In genomic region chr5:134073404-134073803, GRCh38 we compare ENCODE assay signal across 22 cellular contexts. TPM values are rescaled to one million over a fixed set of nuclear protein-coding genes. Genes with fewer than 3 reads are reported as not detected.
DNase-seq lines count a peak whose midpoint lies in the region; ATAC-seq, FAIRE-seq and TF ChIP-seq lines count a peak whose summit lies in the region.
"Had no signal": no experiment of that assay in that cellular context is flagged by ENCODE, and none has a peak within 500 bp of the region (broad histone marks: within the 10 kb centered on the region; RNA-seq: fewer than 3 reads in every experiment).

No MANE protein-coding gene starts in this region.

- ATAC-seq in A549 (no peak), HG02885 (IDR thresholded peaks at IDR 0.05; ENCODE audit: poor library complexity, unreplicated experiment) (no peak)
- ATAC-seq: heart left ventricle; stimulated activated naive CD8-positive, alpha-beta T cell treated with anti-CD3 and anti-CD28 coated beads, Interleukin-15, amount 100 ng/mL, for 72 hours had no signal

- no peak overlapping the region for H3K4me3 ChIP-seq in A549
- H3K4me3 ChIP-seq in cardiac fibroblast (replicated peaks in 1 of 2; ENCODE audit: low read depth in 2 of 2, low read length in 2 of 2): no peak overlapping the region
- H3K4me3 ChIP-seq in breast epithelium: no peak overlapping the region
- H3K4me3 ChIP-seq in ovary: no peak overlapping the region
- H3K4me3 ChIP-seq: esophagus muscularis mucosa, heart left ventricle, left ventricle myocardium inferior, prostate gland, SJCRH30, skin epidermis had no signal

- POLR2A ChIA-PET in A549 (lab: Yijun Ruan, JAX): no interaction called here

- H3K27ac ChIP-seq in A549: no peak overlapping the region
- H3K27ac ChIP-seq in breast epithelium: no peak overlapping the region
- H3K27ac ChIP-seq in ovary: no peak overlapping the region
- H3K27ac ChIP-seq: esophagus muscularis mucosa, heart left ventricle, left ventricle myocardium inferior, prostate gland, SJCRH30, skin epidermis had no signal

- WGBS in A549 (ENCODE audit: missing lambda C conversion rate): 68% methylated on average over 2 of the region's 2 CpGs
- WGBS in ovary, 3 donors: 95 to 97% (median 96%) methylated on average over 2 of the region's 2 CpGs

- H3K36me3 ChIP-seq in breast epithelium (no peaks in the 10 kb centered on the region), ovary (no peaks in the 10 kb centered on the region)
- H3K36me3 ChIP-seq: BE2C, esophagus muscularis mucosa, heart left ventricle, left ventricle myocardium inferior, prostate gland, SJCRH30 had no signal

- CTCF ChIA-PET in A549 (lab: Yijun Ruan, JAX): interaction anchor here (0.8 to 3.4 kb wide), 8 partner anchors 10 to 67 kb away, joined by 3 to 36 read pairs (median 6); no protein-coding TSS in a partner anchor

- no peak for TF ChIP-seq CTCF in A549 (IDR thresholded peaks at IDR 0.05)
- TF ChIP-seq CTCF in cardiac fibroblast (IDR thresholded peaks at IDR 0.05; ENCODE audit: low read depth, low read length): no peak
- TF ChIP-seq CTCF in breast epithelium (IDR thresholded peaks at IDR 0.05): no peak
- TF ChIP-seq CTCF in ovary (IDR thresholded peaks at IDR 0.05): no peak

- no peak for TF ChIP-seq RAD21 in A549 (conservative IDR thresholded peaks at IDR 0.05 in 1 of 2, IDR thresholded peaks at IDR 0.05 in 1 of 2)

- intact Hi-C loops in breast epithelium (cut with DNase I; ENCODE audit: low total_unique reads) (no loop called here), ovary (cut with DNase I) (no loop called here)

- no peaks in the 10 kb centered on the region for H3K9me3 ChIP-seq in A549
- no peaks in the 10 kb centered on the region for H3K9me3 ChIP-seq in breast epithelium
- H3K9me3 ChIP-seq in ovary: no peaks in the 10 kb centered on the region
- H3K9me3 ChIP-seq: BE2C, esophagus muscularis mucosa, heart left ventricle, left ventricle myocardium inferior, prostate gland had no signal

- FAIRE-seq in A549 (lab: Jason Lieb, UNC): peak; percentile 80

- TF ChIP-seq EP300 in A549 (IDR thresholded peaks at IDR 0.05) (no peak), ovary (IDR thresholded peaks at IDR 0.05) (no peak)

- TF ChIP-seq POLR2A in A549 (IDR thresholded peaks at IDR 0.05; ENCODE audit: low read length) (no peak), breast epithelium (IDR thresholded peaks at IDR 0.05) (no peak), ovary (IDR thresholded peaks at IDR 0.05) (no peak)

- H3K27me3 ChIP-seq in breast epithelium (no peaks in the 10 kb centered on the region), ovary (no peaks in the 10 kb centered on the region)
- H3K27me3 ChIP-seq: BE2C, SJCRH30 had no signal

- DNase-seq in A549 (ENCODE audit: low read depth in 1 of 2, low spot score in 1 of 2) (peak in 1 of 2 experiments; percentile 31), AG08396 (ENCODE audit: low spot score) (peak; percentile 62), M059J (ENCODE audit: low read depth) (peak; percentile 38), cardiac fibroblast (ENCODE audit: low read depth in 2 of 2) (peak; percentile 8 to 67), breast epithelium (ENCODE audit: low spot score in 2 of 2) (no peak), NCI-H2029 treated with DMSO at 0.1 percent for 48 hours (lab: John Stamatoyannopoulos, UW) (no peak), ovary (no peak)
- DNase-seq: anterior cingulate cortex; BE2C; DMS 273 treated with DMSO at 0.1 percent for 48 hours; effector memory CD4-positive, alpha-beta T cell; heart left ventricle; KG1; left ventricle myocardium inferior; NCI-H1105 treated with DMSO at 0.1 percent for 48 hours; NCI-H524; SJCRH30; stimulated activated naive CD8-positive, alpha-beta T cell treated with anti-CD3 and anti-CD28 coated beads, Interleukin-15, amount 100 ng/mL, for 72 hours had no signal

- no peak overlapping the region for H3K4me2 ChIP-seq in A549

- H3K4me1 ChIP-seq in A549 (peaks cover 8% of the 10 kb centered on the region; the same call in 2 of the 3 replicates), breast epithelium (no peaks in the 10 kb centered on the region), ovary (ENCODE audit: insufficient read depth) (peaks cover 3% of the 10 kb centered on the region)
- H3K4me1 ChIP-seq: BE2C, prostate gland, SJCRH30 had no signal

TF ChIP-seq in A549, 52 proteins besides CTCF, POLR2A, EP300 and RAD21:
- no peak for TF ChIP-seq NPAS2 (CRISPR knock-in tag; IDR thresholded peaks at IDR 0.05; ENCODE audit: borderline replicate concordance)
- TF ChIP-seq CHD4 (IDR thresholded peaks at IDR 0.05; ENCODE audit: borderline replicate concordance): no peak
- TF ChIP-seq RARB (CRISPR knock-in tag; IDR thresholded peaks at IDR 0.05): no peak
- no peak for TF ChIP-seq PHF8 (IDR thresholded peaks at IDR 0.05; ENCODE audit: borderline replicate concordance, low read depth)
- TF ChIP-seq ZFP36 (IDR thresholded peaks at IDR 0.05; ENCODE audit: borderline replicate concordance, partially characterized antibody): peak; percentile 9
- TF ChIP-seq FOSB (CRISPR knock-in tag; IDR thresholded peaks at IDR 0.05): no peak
- TF ChIP-seq ELK1 (IDR thresholded peaks at IDR 0.05; ENCODE audit: low read depth, low read length): no peak
- TF ChIP-seq SREBF2 (IDR thresholded peaks at IDR 0.05): no peak
- no peak for TF ChIP-seq KDM1A (IDR thresholded peaks at IDR 0.05; ENCODE audit: low read depth)
- no peak for TF ChIP-seq ZNF302 (CRISPR knock-in tag; IDR thresholded peaks at IDR 0.05)
- no peak for TF ChIP-seq KDM5A (IDR thresholded peaks at IDR 0.05)
- 0 out of 2 replicates have a peak, but pooled peaks have one; percentile 5 for TF ChIP-seq NFE2L2 (conservative IDR thresholded peaks at IDR 0.05; ENCODE audit: low read length)
- no peak for TF ChIP-seq TFCP2L1 (CRISPR knock-in tag; IDR thresholded peaks at IDR 0.05)

RNA-seq across cellular contexts. Expression of gene TCF7, which starts 41.1 kb away (rescaled TPM):
- polyA plus RNA-seq in A549 (2011; rRNA removed): 2.8 and 3.7 TPM in 2 replicates
- 4.1 and 4.4 TPM in 2 replicates for polyA plus RNA-seq in A549 (2012; cell fraction: cytosol; rRNA removed)
- polyA plus RNA-seq in A549 (2012; cell fraction: nucleus; rRNA removed): 5.1 and 5.8 TPM in 2 replicates
- polyA plus RNA-seq in A549 (2017; fragmentation: RNase III; extraction: RNeasy Plus Mini Kit Qiagen cat#74134 plus additional on column Dnase treatment): 8.0 to 10.2 TPM (median 10.1 TPM) in 3 replicates
- 6.3 and 7.2 TPM in 2 replicates for polyA minus RNA-seq in A549 (2011; rRNA and poly(A)+ RNA removed)
- total RNA-seq in M059J (2014; rRNA removed; shearing (Covaris generic)): 5.2 and 7.4 TPM in 2 replicates
- 1 to 10 TPM; 2.1 to 8.0 (median 6.6) TPM for total RNA-seq in breast epithelium
- 10 to 100 TPM in 1 of 7 donors, 1 to 10 TPM in 6; 2.9 to 15.2 (median 4.2) TPM for total RNA-seq in ovary
- 1 to 10 TPM; 1.7 to 2.5 TPM for polyA plus RNA-seq in ovary

Comparison
In these comparisons a context has a peak if more than half of its experiments do, and no peak if none do; other contexts are left out.
1. DNase-seq: peak in AG08396 (single experiment), M059J (single experiment) and cardiac fibroblast (2 of 2); none in breast epithelium (0 of 2), NCI-H2029 treated with DMSO at 0.1 percent for 48 hours (single experiment) and ovary (0 of 5).